1 cellular context compared by ENCODE assay signal in the genomic region with DNA sequence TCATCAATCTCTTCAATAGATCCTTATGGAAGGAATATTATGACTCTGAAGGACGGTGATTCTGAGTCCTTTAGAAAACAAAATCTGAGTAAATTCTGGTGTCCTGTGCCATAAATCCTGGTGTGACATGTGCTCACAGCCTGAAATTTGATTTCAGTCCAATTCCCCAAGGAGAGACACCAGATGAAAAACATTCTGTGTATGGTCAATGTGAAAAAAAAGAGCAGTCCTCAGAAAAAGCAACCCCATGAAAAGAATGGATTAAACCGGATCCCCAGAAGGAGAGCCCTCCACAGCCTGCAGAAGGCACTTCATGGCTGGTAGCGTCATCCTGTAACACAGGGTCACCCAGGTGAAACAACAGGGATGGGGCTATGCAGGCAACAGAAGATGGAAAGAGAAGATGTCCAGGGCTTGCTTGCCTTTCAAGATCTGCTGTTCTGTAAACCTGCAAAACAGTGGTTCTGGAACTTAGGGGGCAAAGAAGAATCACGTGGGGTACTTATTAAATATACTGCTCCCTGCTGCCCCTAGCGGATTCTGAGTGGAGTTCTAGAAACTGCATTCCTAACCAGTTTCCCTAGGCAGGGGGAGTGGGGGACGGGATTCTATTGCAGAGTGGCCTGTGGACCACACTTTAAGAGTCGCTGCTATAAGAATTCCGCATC.
TF ChIP-seq lines count a peak whose summit lies in the region.

No MANE protein-coding gene starts in this region.

TF ChIP-seq in HCT116, 20 proteins besides CTCF, POLR2A, EP300 and RAD21 (continued from another document):
- TF ChIP-seq, protein P1, sequence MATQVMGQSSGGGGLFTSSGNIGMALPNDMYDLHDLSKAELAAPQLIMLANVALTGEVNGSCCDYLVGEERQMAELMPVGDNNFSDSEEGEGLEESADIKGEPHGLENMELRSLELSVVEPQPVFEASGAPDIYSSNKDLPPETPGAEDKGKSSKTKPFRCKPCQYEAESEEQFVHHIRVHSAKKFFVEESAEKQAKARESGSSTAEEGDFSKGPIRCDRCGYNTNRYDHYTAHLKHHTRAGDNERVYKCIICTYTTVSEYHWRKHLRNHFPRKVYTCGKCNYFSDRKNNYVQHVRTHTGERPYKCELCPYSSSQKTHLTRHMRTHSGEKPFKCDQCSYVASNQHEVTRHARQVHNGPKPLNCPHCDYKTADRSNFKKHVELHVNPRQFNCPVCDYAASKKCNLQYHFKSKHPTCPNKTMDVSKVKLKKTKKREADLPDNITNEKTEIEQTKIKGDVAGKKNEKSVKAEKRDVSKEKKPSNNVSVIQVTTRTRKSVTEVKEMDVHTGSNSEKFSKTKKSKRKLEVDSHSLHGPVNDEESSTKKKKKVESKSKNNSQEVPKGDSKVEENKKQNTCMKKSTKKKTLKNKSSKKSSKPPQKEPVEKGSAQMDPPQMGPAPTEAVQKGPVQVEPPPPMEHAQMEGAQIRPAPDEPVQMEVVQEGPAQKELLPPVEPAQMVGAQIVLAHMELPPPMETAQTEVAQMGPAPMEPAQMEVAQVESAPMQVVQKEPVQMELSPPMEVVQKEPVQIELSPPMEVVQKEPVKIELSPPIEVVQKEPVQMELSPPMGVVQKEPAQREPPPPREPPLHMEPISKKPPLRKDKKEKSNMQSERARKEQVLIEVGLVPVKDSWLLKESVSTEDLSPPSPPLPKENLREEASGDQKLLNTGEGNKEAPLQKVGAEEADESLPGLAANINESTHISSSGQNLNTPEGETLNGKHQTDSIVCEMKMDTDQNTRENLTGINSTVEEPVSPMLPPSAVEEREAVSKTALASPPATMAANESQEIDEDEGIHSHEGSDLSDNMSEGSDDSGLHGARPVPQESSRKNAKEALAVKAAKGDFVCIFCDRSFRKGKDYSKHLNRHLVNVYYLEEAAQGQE (IDR thresholded peaks at IDR 0.05; ENCODE audit: low read depth) = no peak
- no peak for TF ChIP-seq SP1 (IDR thresholded peaks at IDR 0.05; ENCODE audit: low read depth)
